1 cellular context compared by ENCODE assay signal in genomic region chr21:33452362-33452761, GRCh38.
TF ChIP-seq lines count a peak whose summit lies in the region.

No MANE protein-coding gene starts in this region.

TF ChIP-seq in endothelial cell of umbilical vein, 7 proteins besides CTCF, POLR2A, EP300 and RAD21:
- no peak for TF ChIP-seq EZH2 (IDR thresholded peaks at IDR 0.05; ENCODE audit: borderline replicate concordance, low read depth, low read length, severe bottlenecking)
- TF ChIP-seq FOS (IDR thresholded peaks at IDR 0.05; ENCODE audit: borderline replicate concordance, insufficient read depth, low read length), result no peak
- no peak for TF ChIP-seq POLR2AphosphoS5 (IDR thresholded peaks at IDR 0.05; ENCODE audit: insufficient read depth, low read depth, low read length)
- no peak for TF ChIP-seq GATA2 (IDR thresholded peaks at IDR 0.05; ENCODE audit: insufficient read depth, insufficient read length, low read depth, low read length)
- TF ChIP-seq MAX (IDR thresholded peaks at IDR 0.05; ENCODE audit: insufficient read depth, insufficient read length), result no peak
- no peak for TF ChIP-seq MYC (IDR thresholded peaks at IDR 0.05; ENCODE audit: low read depth, low read length)
- TF ChIP-seq JUN (IDR thresholded peaks at IDR 0.05; ENCODE audit: borderline replicate concordance, insufficient read depth, insufficient read length, low read depth), result no peak
